In genomic region chr2:231665208-231665921, GRCh38 we compare ENCODE assay signal across 8 cellular contexts. TPM values are rescaled to one million over a fixed set of nuclear protein-coding genes. Genes with fewer than 3 reads are reported as not detected.
A peak's percentile ranks its signal among the peaks of the same experiment; 100 is the strongest.
DNase-seq lines count a peak whose midpoint lies in the region; ATAC-seq and TF ChIP-seq lines count a peak whose summit lies in the region.

No MANE protein-coding gene starts in this region.

- H3K9me3 Mint-ChIP-seq in activated naive CD4-positive, alpha-beta T cell treated with anti-CD3 and anti-CD28 coated beads, Interleukin-2, amount 50 U/mL, for 72 hours: peaks cover 0 to 10% of the 10 kb centered on the region in 2 donors

- peaks cover 0 to 19% of the 10 kb centered on the region in 2 donors for H3K36me3 Mint-ChIP-seq in activated naive CD4-positive, alpha-beta T cell treated with anti-CD3 and anti-CD28 coated beads, Interleukin-2, amount 50 U/mL, for 72 hours

- TF ChIP-seq CTCF in AG04450 (IDR thresholded peaks at IDR 0.05; ENCODE audit: low read depth, low read length) (no peak), neutrophil (IDR thresholded peaks at IDR 0.05) (no peak), foreskin keratinocyte (conservative IDR thresholded peaks at IDR 0.05) (no peak)

- H3K9me3 ChIP-seq in AG04450 (ENCODE audit: control insufficient read depth, insufficient read depth, low read length) (peaks cover 11% of the 10 kb centered on the region), KOPT-K1 (ENCODE audit: insufficient read depth, low read length, poor library complexity, severe bottlenecking) (no peaks in the 10 kb centered on the region), endocrine pancreas (ENCODE audit: control insufficient read depth, low read length) (no peaks in the 10 kb centered on the region), neutrophil (no peaks in the 10 kb centered on the region)

- POLR2A ChIA-PET in AG04450 (lab: Yijun Ruan, JAX): interaction anchor here (0.9 to 2.6 kb wide), 6 partner anchors 12 to 51 kb away, joined by 3 to 27 read pairs (median 13); partner anchors contain the start of gene PTMA

- DNase-seq in AG04450 (ENCODE audit: low read depth, low spot score) (no peak), G401 (ENCODE audit: low spot score) (no peak), T1000 (lab: John Stamatoyannopoulos, UW) (no peak), foreskin keratinocyte (no peak)
- DNase-seq in activated naive CD4-positive, alpha-beta T cell treated with anti-CD3 and anti-CD28 coated beads, Interleukin-2, amount 50 U/mL, for 72 hours (ENCODE audit: low spot score in 2 of 2): no peak

- H3K36me3 ChIP-seq in KOPT-K1 (ENCODE audit: insufficient read depth, low read length): no peaks in the 10 kb centered on the region
- H3K36me3 ChIP-seq in endocrine pancreas (ENCODE audit: control insufficient read depth, insufficient read depth, low read length): no peaks in the 10 kb centered on the region
- no peaks in the 10 kb centered on the region for H3K36me3 ChIP-seq in neutrophil

- H3K9ac ChIP-seq in endocrine pancreas (ENCODE audit: control insufficient read depth, insufficient read depth, low read length): peak overlapping the region; percentile 17

- no peak overlapping the region for H3K4me3 ChIP-seq in AG04450 (ENCODE audit: low read depth, low read length)
- no peak overlapping the region for H3K4me3 ChIP-seq in endocrine pancreas (ENCODE audit: control insufficient read depth, insufficient read depth, low read length)
- H3K4me3 ChIP-seq in neutrophil (ENCODE audit: low read depth in 1 of 2, low read length in 1 of 2): peak overlapping the region in 1 of 2 experiments; percentile 67

- in situ Hi-C loops in G401 (cut with HindIII; ENCODE audit: low sequenced_read_pairs): no loop called here

- ATAC-seq in foreskin keratinocyte: no peak
- ATAC-seq in activated naive CD4-positive, alpha-beta T cell treated with anti-CD3 and anti-CD28 coated beads, Interleukin-2, amount 50 U/mL, for 72 hours: no peak

- H3K27me3 ChIP-seq in AG04450 (ENCODE audit: control insufficient read depth, insufficient read depth, low read length): no peaks in the 10 kb centered on the region
- H3K27me3 ChIP-seq in endocrine pancreas (ENCODE audit: control insufficient read depth, insufficient read depth, low read length): no peaks in the 10 kb centered on the region
- H3K27me3 ChIP-seq in neutrophil: no peaks in the 10 kb centered on the region
- no peaks in the 10 kb centered on the region for H3K27me3 ChIP-seq in foreskin keratinocyte

- peak overlapping the region in 1 of 2 donors; percentile 57 for H3K27ac Mint-ChIP-seq in activated naive CD4-positive, alpha-beta T cell treated with anti-CD3 and anti-CD28 coated beads, Interleukin-2, amount 50 U/mL, for 72 hours

- CTCF ChIA-PET in AG04450 (lab: Charles Lee): interaction anchor here (1.2 to 5.6 kb wide), 2 partner anchors 11 to 14 kb away, joined by 3 to 74 read pairs; no protein-coding TSS in a partner anchor

- H3K27ac ChIP-seq in AG04450 (ENCODE audit: low read depth, low read length) (peak overlapping the region; percentile 34), KOPT-K1 (ENCODE audit: low read depth, low read length, poor library complexity, severe bottlenecking) (peak overlapping the region; percentile 91), neutrophil (peak overlapping the region; percentile 83), foreskin keratinocyte (no peak overlapping the region)

- H3K4me1 ChIP-seq in endocrine pancreas (ENCODE audit: control insufficient read depth, insufficient read depth, low read length): no peaks in the 10 kb centered on the region
- H3K4me1 ChIP-seq in neutrophil (ENCODE audit: control insufficient read depth in 1 of 2, insufficient read depth in 1 of 2, low read depth in 1 of 2, low read length in 1 of 2): peaks cover 40 to 49% of the 10 kb centered on the region in 2 experiments
- H3K4me1 ChIP-seq in foreskin keratinocyte: peaks cover 13% of the 10 kb centered on the region

RNA-seq across cellular contexts. Expression of gene PTMA, which starts 43.0 kb away (rescaled TPM):
- polyA plus RNA-seq in AG04450 (2011; rRNA removed) (505 and 681 TPM in 2 replicates), foreskin keratinocyte (1,580 and 1,921 TPM in 2 replicates)
- polyA minus RNA-seq in AG04450 (2011; rRNA and poly(A)+ RNA removed): 227 and 297 TPM in 2 replicates
- total RNA-seq in G401 (2014; rRNA removed; shearing (Covaris generic)): 1,275 and 1,509 TPM in 2 replicates
- 1,605 and 1,879 TPM in 2 replicates for total RNA-seq in foreskin keratinocyte
- 1,000 to 10,000 TPM; 1,703 to 2,175 TPM for total RNA-seq in activated naive CD4-positive, alpha-beta T cell treated with anti-CD3 and anti-CD28 coated beads, Interleukin-2, amount 50 U/mL, for 72 hours
